In the genomic region with DNA sequence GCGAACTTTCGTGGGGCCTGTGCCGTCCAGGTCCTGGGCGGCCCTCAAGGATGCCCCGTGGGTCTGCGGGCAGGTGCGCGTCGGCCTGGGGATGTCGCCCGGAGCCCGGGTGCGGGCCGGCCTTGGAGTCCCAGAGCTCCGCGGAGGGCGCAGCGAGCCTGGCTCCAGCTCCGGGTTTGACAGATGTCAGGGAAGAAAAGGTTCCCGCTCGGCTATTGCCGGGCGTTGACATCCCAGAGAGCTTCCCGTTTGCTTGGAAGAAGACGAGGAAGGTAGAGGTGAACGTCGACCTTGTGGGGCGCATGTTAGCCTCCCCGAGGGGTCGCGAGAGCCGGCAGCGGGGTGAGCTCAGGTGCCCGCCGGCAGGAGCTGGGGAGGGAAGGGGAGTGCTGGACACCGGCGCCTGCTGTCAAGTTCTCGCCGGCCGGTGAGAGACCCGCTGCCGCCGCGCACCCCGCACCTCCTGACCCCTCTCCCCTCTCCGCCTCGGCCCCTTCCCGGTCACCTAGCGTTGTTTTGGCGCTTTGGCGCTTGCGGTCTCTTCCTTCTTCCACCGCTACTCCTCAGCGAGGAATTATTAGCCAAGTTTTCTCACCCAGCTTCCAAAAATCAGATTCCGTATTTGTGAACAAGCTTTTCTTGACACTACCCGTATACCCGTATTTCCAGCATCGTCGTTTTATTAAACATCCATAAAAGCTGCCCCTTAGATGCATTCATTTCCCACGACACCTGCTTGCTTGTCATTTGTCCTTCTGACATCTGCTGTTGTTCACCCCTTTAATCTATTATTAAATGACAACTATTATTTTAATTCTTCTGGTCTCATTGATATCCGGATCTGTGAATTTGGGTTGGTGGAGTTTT, we compare ENCODE assay signal across 8 cellular contexts. TPM values are rescaled to one million over a fixed set of nuclear protein-coding genes. Genes with fewer than 3 reads are reported as not detected.
A peak's percentile ranks its signal among the peaks of the same experiment; 100 is the strongest.
DNase-seq lines count a peak whose midpoint lies in the region; ATAC-seq lines count a peak whose summit lies in the region.

No MANE protein-coding gene starts in this region.

- no peaks in the 10 kb centered on the region for H3K9me2 ChIP-seq in Karpas-422 (replicated peaks; ENCODE audit: insufficient read depth, low read length)

- H3K36me3 Mint-ChIP-seq in activated naive CD4-positive, alpha-beta T cell treated with anti-CD3 and anti-CD28 coated beads, Interleukin-2, amount 50 U/mL, for 72 hours = peaks cover 5 to 10% of the 10 kb centered on the region in 2 donors

- H3K36me3 ChIP-seq in BLaER1 = no peaks in the 10 kb centered on the region; the same call in 1 of the 2 replicates
- H3K36me3 ChIP-seq in iPS-18a (ENCODE audit: control insufficient read depth, low read depth, low read length) = no peaks in the 10 kb centered on the region
- H3K36me3 ChIP-seq in Karpas-422 (ENCODE audit: insufficient read depth, low read length) = no peaks in the 10 kb centered on the region

- H3K27ac ChIP-seq in BLaER1 (peak overlapping the region; percentile 94), iPS-18a (ENCODE audit: low read length) (no peak overlapping the region), Karpas-422 (ENCODE audit: low read length) (no peak overlapping the region)

- H3K9me3 ChIP-seq in BLaER1 = no peaks in the 10 kb centered on the region
- no peaks in the 10 kb centered on the region for H3K9me3 ChIP-seq in iPS-18a (ENCODE audit: control insufficient read depth, low read depth, low read length)
- H3K9me3 ChIP-seq in Karpas-422 (ENCODE audit: low read length) = no peaks in the 10 kb centered on the region

- no peak for DNase-seq in activated naive CD4-positive, alpha-beta T cell treated with anti-CD3 and anti-CD28 coated beads, Interleukin-2, amount 50 U/mL, for 72 hours (ENCODE audit: low spot score in 2 of 2)
- DNase-seq in stimulated activated CD8-positive, alpha-beta memory T cell treated with anti-CD3 and anti-CD28 coated beads, Interleukin-4, amount 100 ng/mL, for 48 hours = peak; percentile 42
- no peak for DNase-seq in Karpas-422

- H3K79me2 ChIP-seq in Karpas-422 (ENCODE audit: low read length) = no peaks in the 10 kb centered on the region

- peak; percentile 4 for ATAC-seq in GM21360 (IDR thresholded peaks at IDR 0.05; ENCODE audit: unreplicated experiment)
- no peak for ATAC-seq in activated naive CD4-positive, alpha-beta T cell treated with anti-CD3 and anti-CD28 coated beads, Interleukin-2, amount 50 U/mL, for 72 hours
- no peak for ATAC-seq in GM19351 (IDR thresholded peaks at IDR 0.05; ENCODE audit: unreplicated experiment)
- no peak for ATAC-seq in HG03571 (IDR thresholded peaks at IDR 0.05; ENCODE audit: unreplicated experiment)

- H3K4me2 ChIP-seq in BLaER1 (peak overlapping the region; percentile 91), Karpas-422 (ENCODE audit: low read depth, low read length, poor library complexity, severe bottlenecking) (no peak overlapping the region)

- H3K27ac Mint-ChIP-seq in activated naive CD4-positive, alpha-beta T cell treated with anti-CD3 and anti-CD28 coated beads, Interleukin-2, amount 50 U/mL, for 72 hours = peak overlapping the region; percentile 74 to 83

- H3K9me3 Mint-ChIP-seq in activated naive CD4-positive, alpha-beta T cell treated with anti-CD3 and anti-CD28 coated beads, Interleukin-2, amount 50 U/mL, for 72 hours = no peaks in the 10 kb centered on the region

- H3K4me1 ChIP-seq in BLaER1 (peaks cover 46% of the 10 kb centered on the region), iPS-18a (ENCODE audit: control insufficient read depth, low read depth, low read length) (peaks cover 15% of the 10 kb centered on the region), Karpas-422 (ENCODE audit: low read length) (no peaks in the 10 kb centered on the region)

- H2AFZ ChIP-seq in Karpas-422 (ENCODE audit: low read length) = no peak overlapping the region

- H4K20me1 ChIP-seq in BLaER1 (peaks cover 60% of the 10 kb centered on the region), Karpas-422 (ENCODE audit: insufficient read depth, low read depth, low read length) (no peaks in the 10 kb centered on the region)

- H3K27me3 ChIP-seq in BLaER1 (peaks cover 42% of the 10 kb centered on the region), iPS-18a (ENCODE audit: control insufficient read depth, insufficient read depth, low read length) (peaks cover 78% of the 10 kb centered on the region), Karpas-422 (ENCODE audit: low read length) (no peaks in the 10 kb centered on the region)

- H3K9ac ChIP-seq in BLaER1 (peak overlapping the region; percentile 90), iPS-18a (ENCODE audit: low read length) (no peak overlapping the region), Karpas-422 (ENCODE audit: low read length) (no peak overlapping the region)

- H3K4me3 ChIP-seq in BLaER1 (peak overlapping the region; percentile 95), iPS-18a (ENCODE audit: low read length) (peak overlapping the region; percentile 63), Karpas-422 (ENCODE audit: low read length) (no peak overlapping the region)

RNA-seq across cellular contexts. Expression of a gene that starts 1.3 kb away (rescaled TPM):
- total RNA-seq in activated naive CD4-positive, alpha-beta T cell treated with anti-CD3 and anti-CD28 coated beads, Interleukin-2, amount 50 U/mL, for 72 hours = 10 to 100 TPM; 20.1 to 62.3 TPM
- not detected in 2 replicates for total RNA-seq in Karpas-422 (2014; rRNA removed; shearing (Covaris generic); ENCODE audit: low replicate concordance)

Comparison
In these comparisons a context has a peak if more than half of its experiments do, and no peak if none do; other contexts are left out.
1. RNA of a gene that starts 1.3 kb away (total RNA-seq): 20.1 to 62.3 TPM in activated naive CD4-positive, alpha-beta T cell treated with anti-CD3 and anti-CD28 coated beads, Interleukin-2, amount 50 U/mL, for 72 hours; not detected in Karpas-422; every median in the first group is over 10 times any median in the second.